8 cellular contexts compared by ENCODE assay signal in the genomic region with DNA sequence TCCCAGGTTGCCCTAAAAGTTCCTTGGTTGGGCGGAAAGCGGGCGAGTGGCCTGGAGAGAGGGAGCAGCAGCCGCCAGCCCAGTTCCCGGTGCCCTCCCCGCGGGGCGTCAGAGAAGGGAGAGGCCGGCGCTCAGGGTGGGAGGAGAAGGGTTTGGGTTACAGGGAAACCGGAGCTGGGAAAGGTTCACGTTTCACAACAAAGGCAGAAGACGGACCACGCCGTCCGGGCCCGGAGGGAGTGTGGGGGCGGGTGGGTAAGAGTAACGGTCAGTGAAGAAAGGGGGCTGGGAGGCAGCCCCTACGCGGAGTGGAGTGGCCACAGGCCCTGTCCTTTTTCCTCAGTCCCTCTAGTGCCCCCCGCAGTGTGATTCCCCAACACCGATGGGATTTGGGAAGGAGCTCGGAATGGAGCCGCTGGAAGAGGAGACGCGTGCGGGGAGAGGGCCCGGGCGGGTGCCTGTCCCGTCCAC. TPM values are rescaled to one million over a fixed set of nuclear protein-coding genes. Genes with fewer than 3 reads are reported as not detected.
DNase-seq lines count a peak whose midpoint lies in the region; ATAC-seq and TF ChIP-seq lines count a peak whose summit lies in the region.

No MANE protein-coding gene starts in this region.

- no peaks in the 10 kb centered on the region for H3K36me3 ChIP-seq in brain microvascular endothelial cell (replicated peaks)

- peak; percentile 86 for DNase-seq in ELF-1 (ENCODE audit: low read depth, low spot score)
- DNase-seq in NCI-H128 (lab: John Stamatoyannopoulos, UW; ENCODE audit: unreplicated experiment): peak; percentile 35
- DNase-seq in brain microvascular endothelial cell: peak; percentile 79
- DNase-seq in islet precursor cell: peak; percentile 91
- DNase-seq in stimulated activated naive B cell treated with anti-CD40 and anti-IgM and Interleukin-4, amounts not matched to agents 10 μg/mL and 1 μg/mL and 100 μg/mL, for 72 hours: no peak
- no peak for DNase-seq in GM19238 (ENCODE audit: insufficient read length, low spot score)
- no peak for DNase-seq in mesenteric fat pad (ENCODE audit: low spot score)

- H3K27ac ChIP-seq in brain microvascular endothelial cell: peak overlapping the region; percentile 70

- H3K27ac Mint-ChIP-seq in stimulated activated naive B cell treated with anti-CD40 and anti-IgM and Interleukin-4, amounts not matched to agents 10 μg/mL and 1 μg/mL and 100 μg/mL, for 72 hours: peak overlapping the region; percentile 42

- H3K4me1 Mint-ChIP-seq in stimulated activated naive B cell treated with anti-CD40 and anti-IgM and Interleukin-4, amounts not matched to agents 10 μg/mL and 1 μg/mL and 100 μg/mL, for 72 hours: peaks cover 22 to 43% of the 10 kb centered on the region in 2 donors

- H3K4me3 ChIP-seq in brain microvascular endothelial cell (ENCODE audit: low read depth, low read length): peak overlapping the region; percentile 79

- peak overlapping the region; percentile 65 to 78 for H3K4me3 Mint-ChIP-seq in stimulated activated naive B cell treated with anti-CD40 and anti-IgM and Interleukin-4, amounts not matched to agents 10 μg/mL and 1 μg/mL and 100 μg/mL, for 72 hours

- no peak for ATAC-seq in stimulated activated naive B cell treated with anti-CD40 and anti-IgM and Interleukin-4, amounts not matched to agents 10 μg/mL and 1 μg/mL and 100 μg/mL, for 72 hours (replicated peaks)
- no peak for ATAC-seq in HG02870 (IDR thresholded peaks at IDR 0.05; ENCODE audit: unreplicated experiment)

- no peaks in the 10 kb centered on the region for H3K9me3 Mint-ChIP-seq in stimulated activated naive B cell treated with anti-CD40 and anti-IgM and Interleukin-4, amounts not matched to agents 10 μg/mL and 1 μg/mL and 100 μg/mL, for 72 hours

- H3K36me3 Mint-ChIP-seq in stimulated activated naive B cell treated with anti-CD40 and anti-IgM and Interleukin-4, amounts not matched to agents 10 μg/mL and 1 μg/mL and 100 μg/mL, for 72 hours: peaks cover 4 to 10% of the 10 kb centered on the region in 2 donors

- no peaks in the 10 kb centered on the region for H3K27me3 ChIP-seq in brain microvascular endothelial cell (replicated peaks)

- no peak for TF ChIP-seq CTCF in brain microvascular endothelial cell (IDR thresholded peaks at IDR 0.05; ENCODE audit: low read depth, low read length, missing control alignments)

- peaks cover 25 to 31% of the 10 kb centered on the region in 2 donors for H3K27me3 Mint-ChIP-seq in stimulated activated naive B cell treated with anti-CD40 and anti-IgM and Interleukin-4, amounts not matched to agents 10 μg/mL and 1 μg/mL and 100 μg/mL, for 72 hours

- in situ Hi-C loops in brain microvascular endothelial cell (cut with HindIII; ENCODE audit: low pct_ligation_motif_present, low sequenced_read_pairs): no loop called here

RNA-seq across cellular contexts. Expression of gene SIX5, which starts 1.6 kb away (rescaled TPM):
- 18.0 TPM for total RNA-seq in mesenteric fat pad

RNA-seq across cellular contexts. Expression of gene DMPK, which starts 14.8 kb away (rescaled TPM):
- total RNA-seq in mesenteric fat pad: 37.5 TPM

RNA-seq across cellular contexts. Expression of gene DMWD, which starts 25.2 kb away (rescaled TPM):
- total RNA-seq in mesenteric fat pad: 57.2 TPM

RNA-seq across cellular contexts. Expression of gene MEIOSIN, which starts 34.2 kb away (rescaled TPM):
- not detected for total RNA-seq in mesenteric fat pad

RNA-seq across cellular contexts. Expression of gene FBXO46, which starts 36.7 kb away (rescaled TPM):
- total RNA-seq in mesenteric fat pad: 12.8 TPM

Comparison
In these comparisons a context has a peak if more than half of its experiments do, and no peak if none do; other contexts are left out.
1. DNase-seq: peak in ELF-1 (single experiment), NCI-H128 (single experiment), brain microvascular endothelial cell (single experiment) and islet precursor cell (single experiment); none in stimulated activated naive B cell treated with anti-CD40 and anti-IgM and Interleukin-4, amounts not matched to agents 10 μg/mL and 1 μg/mL and 100 μg/mL, for 72 hours (single experiment), GM19238 (single experiment) and mesenteric fat pad (single experiment).